Comparison of ENCODE assay signal across 8 cellular contexts in the genomic region with DNA sequence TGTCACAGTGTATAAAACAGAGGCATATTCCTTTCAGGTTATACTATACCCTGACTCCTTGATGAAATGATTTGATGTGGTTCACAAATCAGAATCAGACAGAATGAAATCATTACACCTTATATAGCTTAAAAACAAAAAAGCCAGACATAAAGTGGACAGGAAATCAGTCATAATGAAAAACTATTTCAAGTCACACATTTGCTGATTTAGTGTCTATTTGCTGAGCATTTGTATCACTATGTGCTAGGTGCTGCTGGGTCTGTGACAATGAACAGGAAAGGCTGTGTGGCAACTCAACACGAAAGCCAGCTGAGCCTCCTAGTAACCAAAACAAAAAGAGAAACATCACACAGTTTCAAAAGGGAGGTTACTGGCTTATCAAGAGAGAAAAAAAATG.
DNase-seq lines count a peak whose midpoint lies in the region; ATAC-seq and TF ChIP-seq lines count a peak whose summit lies in the region.

No MANE protein-coding gene starts in this region.

- H3K27me3 Mint-ChIP-seq in T-helper 2 cell treated with Interferon-gamma antibody and Interleukin-4, amounts not matched to agents 5 μg/mL and 100 μg/mL, for 36 hours (ENCODE audit: low read depth): peaks cover 2% of the 10 kb centered on the region

- H3K27ac ChIP-seq in A673 (ENCODE audit: low read depth, low read length, poor library complexity, severe bottlenecking) (no peak overlapping the region), lower lobe of right lung (peak overlapping the region; percentile 5)

- H3K4me1 Mint-ChIP-seq in T-helper 2 cell treated with Interferon-gamma antibody and Interleukin-4, amounts not matched to agents 5 μg/mL and 100 μg/mL, for 36 hours (ENCODE audit: low read depth): peaks cover 6% of the 10 kb centered on the region

- DNase-seq in A673 (ENCODE audit: low spot score) (peak; percentile 69), lower lobe of right lung (no peak), NCI-H345 (lab: John Stamatoyannopoulos, UW) (no peak), medulla oblongata (ENCODE audit: extremely low spot score) (no peak), dedifferentiated amniotic fluid mesenchymal stem cell (ENCODE audit: extremely low spot score) (no peak)
- DNase-seq in T-helper 2 cell treated with Interferon-gamma antibody and Interleukin-4, amounts not matched to agents 5 μg/mL and 100 μg/mL, for 36 hours (ENCODE audit: low spot score): peak; percentile 30

- no peak overlapping the region for H3K4me3 ChIP-seq in A673 (ENCODE audit: low read depth, low read length, poor library complexity, severe bottlenecking)
- no peak overlapping the region for H3K4me3 ChIP-seq in lower lobe of right lung

- no peaks in the 10 kb centered on the region for H3K36me3 Mint-ChIP-seq in T-helper 2 cell treated with Interferon-gamma antibody and Interleukin-4, amounts not matched to agents 5 μg/mL and 100 μg/mL, for 36 hours (ENCODE audit: low read depth)

- H3K9me3 ChIP-seq in A673 (ENCODE audit: low read depth, low read length, poor library complexity, severe bottlenecking): no peaks in the 10 kb centered on the region
- no peaks in the 10 kb centered on the region for H3K9me3 ChIP-seq in lower lobe of right lung

- H3K36me3 ChIP-seq in A673 (ENCODE audit: insufficient read depth, low read length, poor library complexity, severe bottlenecking) (no peaks in the 10 kb centered on the region), lower lobe of right lung (no peaks in the 10 kb centered on the region)

- ATAC-seq in GM18907 (IDR thresholded peaks at IDR 0.05; ENCODE audit: unreplicated experiment): peak; percentile 93
- ATAC-seq in HG03066 (IDR thresholded peaks at IDR 0.05; ENCODE audit: low read depth, unreplicated experiment): peak; percentile 90
- peak; percentile 69 to 80 for ATAC-seq in lower lobe of right lung

- POLR2A ChIA-PET in A673 (lab: Charles Lee; ENCODE audit: low non-redundant PET): no interaction called here

- no TSS peak for BruUV-seq in A673 (replicated peaks; lab: Mats Ljungman, UMichigan)

- CTCF ChIA-PET in A673 (lab: Charles Lee): no interaction called here

- H3K27me3 ChIP-seq in A673 (replicated peaks; ENCODE audit: insufficient read depth, low read depth, low read length, poor library complexity) (no peaks in the 10 kb centered on the region), lower lobe of right lung (ENCODE audit: low read depth) (no peaks in the 10 kb centered on the region)

- intact Hi-C loops in A673 (cut with micrococcal nuclease; ENCODE audit: unreplicated experiment): no loop called here
- intact Hi-C loops in lower lobe of right lung (cut with DNase I): no loop called here

- H3K4me1 ChIP-seq in A673 (ENCODE audit: insufficient read depth, low read length, poor library complexity, severe bottlenecking) (peaks cover 27% of the 10 kb centered on the region), lower lobe of right lung (peaks cover 5% of the 10 kb centered on the region)

- no peaks in the 10 kb centered on the region for H3K9me3 Mint-ChIP-seq in T-helper 2 cell treated with Interferon-gamma antibody and Interleukin-4, amounts not matched to agents 5 μg/mL and 100 μg/mL, for 36 hours

- H3K4me3 Mint-ChIP-seq in T-helper 2 cell treated with Interferon-gamma antibody and Interleukin-4, amounts not matched to agents 5 μg/mL and 100 μg/mL, for 36 hours: no peak overlapping the region

- H3K27ac Mint-ChIP-seq in T-helper 2 cell treated with Interferon-gamma antibody and Interleukin-4, amounts not matched to agents 5 μg/mL and 100 μg/mL, for 36 hours: peak overlapping the region; percentile 76

- TF ChIP-seq CTCF in A673 (conservative IDR thresholded peaks at IDR 0.05; ENCODE audit: low read depth, low read length): no peak
- TF ChIP-seq CTCF in lower lobe of right lung (IDR thresholded peaks at IDR 0.05): no peak

Comparison
In these comparisons a context has a peak if more than half of its experiments do, and no peak if none do; other contexts are left out.
1. DNase-seq: peak in A673 (single experiment) and T-helper 2 cell treated with Interferon-gamma antibody and Interleukin-4, amounts not matched to agents 5 μg/mL and 100 μg/mL, for 36 hours (single experiment); none in lower lobe of right lung (single experiment), NCI-H345 (single experiment), medulla oblongata (single experiment) and dedifferentiated amniotic fluid mesenchymal stem cell (single experiment).
2. Peak in every context shown above with its lines, with median percentiles within 50 percentile points of each other: ATAC-seq.